ENCODE assay signal across 22 cellular contexts in genomic region chr12:101967506-101967905, GRCh38.
DNase-seq lines count a peak whose midpoint lies in the region; ATAC-seq lines count a peak whose summit lies in the region.
"Had no signal": no experiment of that assay in that cellular context is flagged by ENCODE, and none has a peak within 500 bp of the region (broad histone marks: within the 10 kb centered on the region; RNA-seq: fewer than 3 reads in every experiment).

No MANE protein-coding gene starts in this region.

- WGBS in GM23248 (ENCODE audit: low coverage in 1 of 2, low lambda C conversion rate in 2 of 2, missing lambda C conversion rate in 2 of 2), 2 experiments = 69 to 75% methylated on average over 4 of the region's 4 CpGs

- H3K27ac ChIP-seq in GM23248 = no peak overlapping the region
- H3K27ac ChIP-seq: heart left ventricle, KMS-11 had no signal

- H3K4me2 ChIP-seq in GM23248 (ENCODE audit: unreplicated experiment) = no peak overlapping the region
- H3K4me2 ChIP-seq: GM23338, KMS-11 had no signal

- DNase-seq in SKM-1 treated with dmso at 0.1 percent for 144 hours (lab: John Stamatoyannopoulos, UW; ENCODE audit: unreplicated experiment) = peak; percentile 7
- DNase-seq in SKM-1 (lab: John Stamatoyannopoulos, UW; ENCODE audit: unreplicated experiment) = no peak
- peak; percentile 76 to 93 for DNase-seq in NOMO-1 (lab: John Stamatoyannopoulos, UW; ENCODE audit: unreplicated experiment in 2 of 2)
- no peak for DNase-seq in naive B cell
- no peak for DNase-seq in NCI-H1105 (lab: John Stamatoyannopoulos, UW)
- no peak for DNase-seq in islet precursor cell
- no peak for DNase-seq in GM23248
- DNase-seq: 8988T; activated effector memory CD4-positive, alpha-beta T cell treated with anti-CD3 and anti-CD28 coated beads, Interleukin-2, amount 50 U/mL, for 16 hours; C1 segment of cervical spinal cord; DMS79; effector memory CD4-positive, alpha-beta T cell; heart left ventricle; mammary epithelial cell; NCI-H1436; NCI-H2171 treated with DMSO at 0.1 percent for 48 hours had no signal

- no peaks in the 10 kb centered on the region for H3K79me2 ChIP-seq in GM23248 (ENCODE audit: insufficient read depth)

- peaks cover 5% of the 10 kb centered on the region; the same call in 1 of the 2 replicates for H3K4me1 ChIP-seq in GM23248 (ENCODE audit: insufficient read depth)
- H3K4me1 ChIP-seq: heart left ventricle had no signal

- ATAC-seq in GM21447 (IDR thresholded peaks at IDR 0.05; ENCODE audit: unreplicated experiment) = peak; percentile 56
- peak; percentile 68 to 73 for ATAC-seq in naive B cell (ENCODE audit: low read depth in 2 of 2)
- ATAC-seq: GM23338, heart left ventricle had no signal

- no peak overlapping the region for H3K4me3 Mint-ChIP-seq in naive B cell
- H3K4me3 Mint-ChIP-seq: GM23338; nephron; T-helper 1 cell treated with Interleukin-12 subunit alpha and Interleukin-12 subunit beta and Interleukin-4 antibody, amounts not matched to agents 30 μg/mL and 1 μg/mL, for 36 hours; type B pancreatic cell had no signal

- no peaks in the 10 kb centered on the region for H4K20me1 ChIP-seq in GM23248 (ENCODE audit: insufficient read depth)

- H3F3A ChIP-seq in GM23248 (ENCODE audit: insufficient read depth) = peaks cover 9% of the 10 kb centered on the region; the same call in 1 of the 2 replicates

- peaks cover 0 to 5% (median 0%) of the 10 kb centered on the region in 7 donors for H3K9me3 Mint-ChIP-seq in naive B cell
- H3K9me3 Mint-ChIP-seq: GM23338; T-helper 1 cell treated with Interleukin-12 subunit alpha and Interleukin-12 subunit beta and Interleukin-4 antibody, amounts not matched to agents 30 μg/mL and 1 μg/mL, for 36 hours; type B pancreatic cell had no signal

- no peaks in the 10 kb centered on the region for H3K36me3 Mint-ChIP-seq in naive B cell
- H3K36me3 Mint-ChIP-seq: type B pancreatic cell had no signal

- H3K4me1 Mint-ChIP-seq in naive B cell = peaks cover 7 to 16% (median 12%) of the 10 kb centered on the region in 3 donors
- H3K4me1 Mint-ChIP-seq: GM23338, nephron had no signal

- H3K27me3 Mint-ChIP-seq in naive B cell = no peaks in the 10 kb centered on the region
- H3K27me3 Mint-ChIP-seq: type B pancreatic cell had no signal

- in situ Hi-C loops in GM23248 (cut with MboI) = no loop called here

- H3K27me3 ChIP-seq in GM23248 (replicated peaks; ENCODE audit: insufficient read depth) = no peaks in the 10 kb centered on the region
- H3K27me3 ChIP-seq: heart left ventricle had no signal

- no peak overlapping the region for H2AFZ ChIP-seq in GM23248
- H2AFZ ChIP-seq: GM23338 had no signal

- H3K9me2 ChIP-seq in GM23248 (ENCODE audit: insufficient read depth) = no peaks in the 10 kb centered on the region

- H3K36me3 ChIP-seq in GM23248 (ENCODE audit: low read depth) = no peaks in the 10 kb centered on the region
- H3K36me3 ChIP-seq: heart left ventricle had no signal

- H3K9ac ChIP-seq in GM23248 = no peak overlapping the region
- H3K9ac ChIP-seq: KMS-11 had no signal

- peak overlapping the region in 1 of 6 donors; percentile 37 for H3K27ac Mint-ChIP-seq in naive B cell
- H3K27ac Mint-ChIP-seq: GM23338; nephron; T-helper 1 cell treated with Interleukin-12 subunit alpha and Interleukin-12 subunit beta and Interleukin-4 antibody, amounts not matched to agents 30 μg/mL and 1 μg/mL, for 36 hours; type B pancreatic cell had no signal

- H3K4me3 ChIP-seq in GM23248 = no peak overlapping the region
- H3K4me3 ChIP-seq: GM23338, heart left ventricle had no signal

- H3K9me3 ChIP-seq in GM23248 (ENCODE audit: low read depth) = no peaks in the 10 kb centered on the region

Comparison
In these comparisons a context has a peak if more than half of its experiments do, and no peak if none do; other contexts are left out.
1. DNase-seq: peak in SKM-1 treated with dmso at 0.1 percent for 144 hours (single experiment) and NOMO-1 (2 of 2); none in SKM-1 (single experiment), naive B cell (single experiment), NCI-H1105 (single experiment), islet precursor cell (single experiment) and GM23248 (single experiment).